ENCODE assay signal across 14 cellular contexts in genomic region chr3:134237454-134238145, GRCh38. TPM values are rescaled to one million over a fixed set of nuclear protein-coding genes. Genes with fewer than 3 reads are reported as not detected.
DNase-seq lines count a peak whose midpoint lies in the region; ATAC-seq, FAIRE-seq and TF ChIP-seq lines count a peak whose summit lies in the region.
"Had no signal": no experiment of that assay in that cellular context is flagged by ENCODE, and none has a peak within 500 bp of the region (broad histone marks: within the 10 kb centered on the region; RNA-seq: fewer than 3 reads in every experiment).

No MANE protein-coding gene starts in this region.

- CTCF ChIA-PET in GM12878 (lab: Yijun Ruan, JAX): interaction anchor here (1.1 to 5.3 kb wide), 5 partner anchors 8 to 25 kb away, joined by 3 to 42 read pairs (median 7); no protein-coding TSS in a partner anchor
- CTCF ChIA-PET in PC-3 (lab: Charles Lee): no interaction called here

- no peak for DNase-seq in activated T-cell treated with anti-CD3 and anti-CD28 coated beads, Interleukin-2, amount 50 U/mL, for 24 hours
- DNase-seq in activated T-cell treated with anti-CD3 and anti-CD28 coated beads, Interleukin-2, amount 50 U/mL, for 48 hours: no peak
- no peak for DNase-seq in GM12878 (ENCODE audit: low read depth, low spot score)
- DNase-seq in right lobe of liver: no peak
- no peak for DNase-seq in upper lobe of right lung
- no peak for DNase-seq in PC-3
- DNase-seq in natural killer cell: no peak
- no peak for DNase-seq in OCI-M1 (lab: John Stamatoyannopoulos, UW)
- DNase-seq: activated effector memory CD4-positive, alpha-beta T cell treated with anti-CD3 and anti-CD28 coated beads, Interleukin-2, amount 50 U/mL, for 16 hours; dorsolateral prefrontal cortex; GDM1; HFFc6; NCI-H1048; Peyer's patch had no signal

- H2AFZ ChIP-seq in GM12878 (ENCODE audit: control insufficient read depth, low read depth, low read length) (no peak overlapping the region), PC-3 (ENCODE audit: low read length) (no peak overlapping the region)

- RAD21 ChIA-PET in GM12878 (lab: Charles Lee; ENCODE audit: unreplicated experiment): interaction anchor here (0.7 to 1.7 kb wide), 4 partner anchors 9 to 57 kb away, joined by 3 to 8 read pairs (median 3); no protein-coding TSS in a partner anchor

- no peak overlapping the region for H3K4me3 Mint-ChIP-seq in activated T-cell treated with anti-CD3 and anti-CD28 coated beads, Interleukin-2, amount 50 U/mL, for 24 hours
- no peak overlapping the region for H3K4me3 Mint-ChIP-seq in natural killer cell
- H3K4me3 Mint-ChIP-seq: HFFc6 had no signal

- peak overlapping the region; percentile 45 for H3K27ac Mint-ChIP-seq in activated T-cell treated with anti-CD3 and anti-CD28 coated beads, Interleukin-2, amount 50 U/mL, for 24 hours
- H3K27ac Mint-ChIP-seq in natural killer cell: peak overlapping the region in 1 of 2 donors; percentile 13
- H3K27ac Mint-ChIP-seq: HFFc6 had no signal

- H3K27ac ChIP-seq in GM12878 (ENCODE audit: control insufficient read depth, insufficient read depth) (no peak overlapping the region), right lobe of liver (peak overlapping the region; percentile 18 to 44 (median 38)), upper lobe of right lung (no peak overlapping the region), PC-3 (ENCODE audit: low read length) (no peak overlapping the region)

- H3K36me3 Mint-ChIP-seq in activated T-cell treated with anti-CD3 and anti-CD28 coated beads, Interleukin-2, amount 50 U/mL, for 24 hours (ENCODE audit: low read depth): peaks cover 4% of the 10 kb centered on the region
- H3K36me3 Mint-ChIP-seq in natural killer cell: no peaks in the 10 kb centered on the region

- TF ChIP-seq POLR2A in GM12878 (IDR thresholded peaks at IDR 0.05; ENCODE audit: low read depth, low read length) (no peak), right lobe of liver (IDR thresholded peaks at IDR 0.05) (no peak)

- intact Hi-C loops in GM12878 (cut with micrococcal nuclease; ENCODE audit: unreplicated experiment): no loop called here
- intact Hi-C loops in right lobe of liver (cut with DNase I): no loop called here
- intact Hi-C loops in upper lobe of right lung (cut with DNase I): no loop called here
- intact Hi-C loops in PC-3 (cut with micrococcal nuclease): no loop called here
- intact Hi-C loops in natural killer cell (cut with micrococcal nuclease): no loop called here

- peaks cover 7% of the 10 kb centered on the region for H3K4me1 ChIP-seq in GM12878 (ENCODE audit: control insufficient read depth, insufficient read depth, low read length)
- H3K4me1 ChIP-seq in right lobe of liver: peaks cover 0 to 28% (median 15%) of the 10 kb centered on the region in 4 donors
- peaks cover 30% of the 10 kb centered on the region for H3K4me1 ChIP-seq in upper lobe of right lung
- peaks cover 14% of the 10 kb centered on the region for H3K4me1 ChIP-seq in PC-3 (ENCODE audit: insufficient read depth, low read length)

- H3K27me3 Mint-ChIP-seq in activated T-cell treated with anti-CD3 and anti-CD28 coated beads, Interleukin-2, amount 50 U/mL, for 24 hours: no peaks in the 10 kb centered on the region
- no peaks in the 10 kb centered on the region for H3K27me3 Mint-ChIP-seq in natural killer cell (ENCODE audit: low read depth in 2 of 2)

- H3K4me2 ChIP-seq in GM12878 (ENCODE audit: control insufficient read depth, insufficient read depth): no peak overlapping the region
- H3K4me2 ChIP-seq in PC-3 (ENCODE audit: low read length): no peak overlapping the region

- no peak for TF ChIP-seq RAD21 in GM12878 (IDR thresholded peaks at IDR 0.05; ENCODE audit: insufficient read depth, low read depth, low read length)

- H4K20me1 ChIP-seq in GM12878 (ENCODE audit: control insufficient read depth, insufficient read depth) (no peaks in the 10 kb centered on the region), PC-3 (ENCODE audit: low read length) (peaks cover 38% of the 10 kb centered on the region)

- H3K9me2 ChIP-seq in PC-3 (replicated peaks; ENCODE audit: low read length): no peaks in the 10 kb centered on the region

- no peak for TF ChIP-seq EP300 in GM12878 (IDR thresholded peaks at IDR 0.05; ENCODE audit: borderline replicate concordance in 1 of 2, control insufficient read depth in 1 of 2, low read depth in 2 of 2, low read length in 2 of 2)

- no peaks in the 10 kb centered on the region for H3K9me3 Mint-ChIP-seq in activated T-cell treated with anti-CD3 and anti-CD28 coated beads, Interleukin-2, amount 50 U/mL, for 24 hours
- no peaks in the 10 kb centered on the region for H3K9me3 Mint-ChIP-seq in natural killer cell
- H3K9me3 Mint-ChIP-seq: HFFc6 had no signal

- H3K36me3 ChIP-seq in GM12878 (ENCODE audit: control insufficient read depth in 2 of 2, insufficient read depth in 2 of 2, low read length in 1 of 2) (no peaks in the 10 kb centered on the region), right lobe of liver (no peaks in the 10 kb centered on the region), upper lobe of right lung (no peaks in the 10 kb centered on the region), PC-3 (ENCODE audit: low read depth, low read length) (no peaks in the 10 kb centered on the region)
- H3K36me3 ChIP-seq: Peyer's patch had no signal

- peaks cover 87% of the 10 kb centered on the region for H3K4me1 Mint-ChIP-seq in activated T-cell treated with anti-CD3 and anti-CD28 coated beads, Interleukin-2, amount 50 U/mL, for 24 hours (ENCODE audit: low read depth)
- peaks cover 60 to 65% of the 10 kb centered on the region in 2 donors for H3K4me1 Mint-ChIP-seq in natural killer cell

- H3F3A ChIP-seq in PC-3 (ENCODE audit: low read length, unreplicated experiment): no peaks in the 10 kb centered on the region

- no peak for FAIRE-seq in GM12878 (lab: Jason Lieb, UNC)

- BruUV-seq in GM12878 (replicated peaks; lab: Mats Ljungman, UMichigan) (no TSS peak), PC-3 (replicated peaks; lab: Mats Ljungman, UMichigan) (no TSS peak)

- WGBS in GM12878 (ENCODE audit: insufficient coverage, insufficient replicate concordance, low lambda C conversion rate, missing lambda C conversion rate): 99% methylated on average over 4 of the region's 4 CpGs
- WGBS in right lobe of liver (ENCODE audit: insufficient coverage, low coverage, low lambda C conversion rate, missing lambda C conversion rate): 42% methylated on average over 4 of the region's 4 CpGs

- no peak overlapping the region for H3K9ac ChIP-seq in GM12878 (ENCODE audit: control insufficient read depth, insufficient read depth, low read length)
- H3K9ac ChIP-seq in PC-3 (ENCODE audit: low read length): no peak overlapping the region

- TF ChIP-seq CTCF in GM12878 (IDR thresholded peaks at IDR 0.05 in 2 of 3, conservative IDR thresholded peaks at IDR 0.05 in 1 of 3; ENCODE audit: control insufficient read depth in 2 of 3, extremely low read depth in 1 of 3, insufficient read depth in 1 of 3, low read depth in 3 of 3, low read length in 3 of 3) (no peak), right lobe of liver (IDR thresholded peaks at IDR 0.05) (no peak), upper lobe of right lung (IDR thresholded peaks at IDR 0.05) (no peak), PC-3 (conservative IDR thresholded peaks at IDR 0.05; ENCODE audit: low read depth, low read length) (no peak), natural killer cell (IDR thresholded peaks at IDR 0.05) (no peak)

- ATAC-seq in GM12878 (peak; percentile 61), right lobe of liver (peak; percentile 81 to 92 (median 84)), upper lobe of right lung (peak; percentile 70), PC-3 (no peak), natural killer cell (no peak)

- H3K27me3 ChIP-seq in GM12878 (replicated peaks in 1 of 2; ENCODE audit: control insufficient read depth in 2 of 2, insufficient read depth in 2 of 2, low read length in 1 of 2): no peaks in the 10 kb centered on the region
- no peaks in the 10 kb centered on the region for H3K27me3 ChIP-seq in right lobe of liver
- H3K27me3 ChIP-seq in upper lobe of right lung: no peaks in the 10 kb centered on the region
- H3K27me3 ChIP-seq in PC-3 (ENCODE audit: low read length): no peaks in the 10 kb centered on the region
- H3K27me3 ChIP-seq: dorsolateral prefrontal cortex, Peyer's patch had no signal

- H3K79me2 ChIP-seq in GM12878 (ENCODE audit: control insufficient read depth, insufficient read depth, low read length): peaks cover 3% of the 10 kb centered on the region
- peaks cover 99% of the 10 kb centered on the region for H3K79me2 ChIP-seq in PC-3 (ENCODE audit: low read length)

- POLR2A ChIA-PET in GM12878 (lab: Charles Lee): interaction anchor here (0.8 to 1.2 kb wide), 3 partner anchors 9 to 13 kb away, joined by 3 to 4 read pairs (median 3); partner anchors contain the start of gene RYK
- POLR2A ChIA-PET in PC-3 (lab: Charles Lee; ENCODE audit: unreplicated experiment): no interaction called here

- H3K4me3 ChIP-seq in GM12878 (no peak overlapping the region), right lobe of liver (no peak overlapping the region), upper lobe of right lung (no peak overlapping the region), PC-3 (ENCODE audit: low read length) (no peak overlapping the region)
- H3K4me3 ChIP-seq: dorsolateral prefrontal cortex, Peyer's patch had no signal

- in situ Hi-C loops in GM12878 (cut with MboI): no loop called here

- SMC1A ChIA-PET in GM12878 (lab: Charles Lee; ENCODE audit: uncharacterized antibody, unreplicated experiment): interaction anchor here (1.1 to 3.8 kb wide), 6 partner anchors 10 to 30 kb away, joined by 3 to 32 read pairs (median 8); no protein-coding TSS in a partner anchor

- H3K9me3 ChIP-seq in GM12878 (replicated peaks; ENCODE audit: control insufficient read depth, insufficient read depth, low read length) (no peaks in the 10 kb centered on the region), right lobe of liver (no peaks in the 10 kb centered on the region), upper lobe of right lung (no peaks in the 10 kb centered on the region), PC-3 (ENCODE audit: low read length) (no peaks in the 10 kb centered on the region)
- H3K9me3 ChIP-seq: Peyer's patch had no signal

RNA-seq across cellular contexts. Expression of gene RYK, which starts 13.1 kb away (rescaled TPM):
- total RNA-seq in GM12878 (2013; cell fraction: nucleolus; rRNA removed): 96.7 and 112 TPM in 2 replicates
- total RNA-seq in GM12878 (2014; rRNA removed): 15.2 and 17.5 TPM in 2 replicates
- total RNA-seq in GM12878 (2014; rRNA removed; fragmentation: Illumina TruSeq; extraction: Trizol): 16.3 and 17.5 TPM in 2 replicates
- total RNA-seq in GM12878 (2021): 9.0 and 10.5 TPM in 2 replicates
- 5.4 TPM for polyA plus RNA-seq in GM12878 (2011; ENCODE audit: low read depth)
- polyA plus RNA-seq in GM12878 (2011; rRNA removed): 25.1 and 31.5 TPM in 2 replicates
- polyA plus RNA-seq in GM12878 (2011; cell fraction: cytosol; rRNA removed): 10.7 and 13.2 TPM in 2 replicates
- 34.4 and 37.8 TPM in 2 replicates for polyA plus RNA-seq in GM12878 (2011; cell fraction: nucleus; rRNA removed)
- polyA plus RNA-seq in GM12878 (2012): 6.8 and 10.5 TPM in 2 replicates
- polyA plus RNA-seq in GM12878 (2014; fragmentation: Illumina TruSeq; extraction: Trizol): 14.7 and 20.3 TPM in 2 replicates
- polyA plus RNA-seq in GM12878 (2014; fragmentation: Nextera tagmentation; extraction: Ambion mirVana): 1 to 10 TPM; 3.4 to 4.3 TPM
- 11.6 and 11.7 TPM in 2 replicates for polyA plus RNA-seq in GM12878 (2014; rRNA removed)
- polyA plus RNA-seq in GM12878 (2016; fragmentation: Nextera tagmentation; extraction: Ambion mirVana): 1 to 10 TPM; 2.0 to 4.7 TPM
- 31.7 and 33.4 TPM in 2 replicates for polyA minus RNA-seq in GM12878 (2011; rRNA and poly(A)+ RNA removed)
- polyA minus RNA-seq in GM12878 (2011; cell fraction: cytosol; rRNA and poly(A)+ RNA removed): 4.8 and 6.2 TPM in 2 replicates
- polyA minus RNA-seq in GM12878 (2011; cell fraction: nucleus; rRNA and poly(A)+ RNA removed): 19.5 and 38.2 TPM in 2 replicates
- 10 to 100 TPM; 15.9 to 28.5 (median 17.9) TPM for total RNA-seq in right lobe of liver
- total RNA-seq in upper lobe of right lung: 56.6 TPM
- total RNA-seq in PC-3 (2014; rRNA removed): 44.1 and 47.2 TPM in 2 replicates
- total RNA-seq in natural killer cell: 10 to 100 TPM; 56.7 to 69.5 (median 56.8) TPM

Comparison
In these comparisons a context has a peak if more than half of its experiments do, and no peak if none do; other contexts are left out.
1. ATAC-seq: peak in GM12878 (single experiment), right lobe of liver (4 of 4) and upper lobe of right lung (single experiment); none in PC-3 (single experiment) and natural killer cell (0 of 3).
2. H3K27ac ChIP-seq: peak in right lobe of liver (3 of 3); none in GM12878 (single experiment), upper lobe of right lung (single experiment) and PC-3 (single experiment).